10 cellular contexts compared by ENCODE assay signal in the genomic region with DNA sequence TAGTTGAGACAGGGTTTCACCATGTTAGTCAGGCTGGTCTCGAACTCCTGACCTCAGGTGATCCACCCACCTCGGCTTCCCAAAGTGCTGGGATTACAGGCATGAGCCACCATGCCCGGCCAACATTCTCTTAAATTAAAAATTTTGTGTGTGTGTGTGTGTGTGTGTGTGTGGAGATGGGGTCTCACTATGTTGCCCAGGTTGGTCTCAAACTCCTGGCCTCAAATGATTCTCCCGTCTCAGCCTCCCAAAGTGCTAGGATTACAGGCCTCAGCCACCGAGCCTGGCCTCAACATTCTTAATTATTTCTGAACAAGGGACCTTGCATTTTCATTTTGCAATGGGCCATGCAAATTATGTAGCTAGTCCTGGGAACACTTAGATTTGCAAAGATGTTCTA. TPM values are rescaled to one million over a fixed set of nuclear protein-coding genes. Genes with fewer than 3 reads are reported as not detected.
"Had no signal": no experiment of that assay in that cellular context is flagged by ENCODE, and none has a peak within 500 bp of the region (broad histone marks: within the 10 kb centered on the region; RNA-seq: fewer than 3 reads in every experiment).

No MANE protein-coding gene starts in this region.

RNA-seq across cellular contexts. Expression of gene FBXO17, which starts 9.4 kb away (rescaled TPM):
- total RNA-seq: activated naive CD8-positive, alpha-beta T cell treated with anti-CD3 and anti-CD28 coated beads for 36 hours; activated naive CD8-positive, alpha-beta T cell treated with anti-CD3 and anti-CD28 coated beads, Interleukin-2, amount 10 ng/mL, durations not matched to agents 7 days and 5 days; activated T-cell treated with anti-CD3 and anti-CD28 coated beads, Interleukin-2, amount 50 U/mL, for 72 hours; activated T-helper 2 cell treated with anti-CD3 and anti-CD28 coated beads, Interferon-gamma antibody, Interleukin-2, Interleukin-4, amounts not matched to agents 10 μg/mL and 5 μg/mL and 100 μg/mL, durations not matched to agents 14 hours and 24 hours and 36 hours had no signal

RNA-seq across cellular contexts. Expression of gene CCER2, which starts 54.2 kb away (rescaled TPM):
- total RNA-seq: aorta, ascending aorta, body of pancreas, bronchial epithelial cell, cardiac septum, chondrocyte had no signal
